Comparison of ENCODE assay signal across 13 cellular contexts in the genomic region with DNA sequence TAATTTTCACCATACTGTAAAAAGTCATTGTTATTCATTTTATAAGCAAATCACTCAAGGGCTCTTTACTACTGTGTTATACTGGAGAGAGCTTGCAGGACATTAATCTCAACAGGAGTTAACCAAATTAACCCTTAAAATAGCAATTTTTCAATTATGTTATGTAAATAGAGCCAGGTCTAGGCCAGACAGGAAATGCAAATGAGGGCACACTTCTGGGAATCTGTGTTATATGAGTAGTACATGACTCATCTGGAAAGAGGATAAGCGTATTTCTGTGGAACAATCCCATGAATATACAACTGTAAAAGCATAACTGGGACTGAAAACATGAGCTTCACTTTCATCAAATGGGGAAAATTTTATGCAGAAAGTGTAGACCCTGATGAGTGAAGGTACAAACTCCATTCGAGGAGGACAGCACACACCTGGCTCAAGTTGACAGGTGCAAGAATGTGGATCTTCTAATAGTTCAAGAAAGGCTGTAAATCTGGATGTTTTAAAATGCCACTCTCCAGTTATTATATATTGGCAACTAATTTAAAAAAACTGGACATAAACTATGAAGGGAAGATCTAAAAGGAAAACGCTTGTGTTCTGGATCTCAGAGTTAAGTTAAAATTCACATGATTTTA.
DNase-seq lines count a peak whose midpoint lies in the region; ATAC-seq and TF ChIP-seq lines count a peak whose summit lies in the region.
"Had no signal": no experiment of that assay in that cellular context is flagged by ENCODE, and none has a peak within 500 bp of the region (broad histone marks: within the 10 kb centered on the region; RNA-seq: fewer than 3 reads in every experiment).

No MANE protein-coding gene starts in this region.

- H3K4me3 ChIP-seq in vagina: no peak overlapping the region
- H3K4me3 ChIP-seq: skin epidermis, stomach had no signal

- peaks cover 40% of the 10 kb centered on the region for H3K4me1 Mint-ChIP-seq in activated CD4-positive, alpha-beta T cell treated with anti-CD3 and anti-CD28 coated beads for 36 hours

- H3K27me3 Mint-ChIP-seq in activated CD4-positive, alpha-beta T cell treated with anti-CD3 and anti-CD28 coated beads for 36 hours: no peaks in the 10 kb centered on the region

- H3K27me3 ChIP-seq in vagina: no peaks in the 10 kb centered on the region
- H3K27me3 ChIP-seq: stomach had no signal

- no peaks in the 10 kb centered on the region for H3K36me3 Mint-ChIP-seq in activated CD4-positive, alpha-beta T cell treated with anti-CD3 and anti-CD28 coated beads for 36 hours (ENCODE audit: low read depth)

- no peak overlapping the region for H3K27ac ChIP-seq in vagina
- H3K27ac ChIP-seq: stomach, WERI-Rb-1 had no signal

- intact Hi-C loops in activated CD4-positive, alpha-beta T cell treated with anti-CD3 and anti-CD28 coated beads for 36 hours (cut with DNase I, micrococcal nuclease): no loop called here
- intact Hi-C loops in Right ventricle myocardium inferior (cut with DNase I) (loop anchor here (5.0 kb wide), 1 partner anchor 113 kb away; no protein-coding TSS in a partner anchor), vagina (cut with DNase I) (no loop called here)

- no peaks in the 10 kb centered on the region for H3K36me3 ChIP-seq in vagina
- H3K36me3 ChIP-seq: stomach, WERI-Rb-1 had no signal

- no peaks in the 10 kb centered on the region for H3K9me3 ChIP-seq in vagina
- H3K9me3 ChIP-seq: stomach had no signal

- peak; percentile 9 for DNase-seq in activated CD4-positive, alpha-beta T cell treated with anti-CD3 and anti-CD28 coated beads for 36 hours
- DNase-seq in activated CD4-positive, alpha-beta T cell treated with anti-CD3 and anti-CD28 coated beads, Interleukin-2, amount 50 U/mL, for 1 hour: no peak
- DNase-seq in NCI-H526 treated with DMSO at 0.1 percent for 48 hours (lab: John Stamatoyannopoulos, UW) (peak; percentile 88), dermis microvascular lymphatic vessel endothelial cell (ENCODE audit: low read depth in 2 of 2) (peak; percentile 78 to 88), renal cortical epithelial cell (ENCODE audit: low read depth) (peak; percentile 79), Right ventricle myocardium inferior (ENCODE audit: missing footprints) (no peak), vagina (ENCODE audit: extremely low spot score in 2 of 2) (no peak)
- DNase-seq: aorta, islet precursor cell, stomach, WERI-Rb-1 had no signal

- no peaks in the 10 kb centered on the region for H3K9me3 Mint-ChIP-seq in activated CD4-positive, alpha-beta T cell treated with anti-CD3 and anti-CD28 coated beads for 36 hours (ENCODE audit: low read depth)

- no peaks in the 10 kb centered on the region for H3K4me1 ChIP-seq in vagina

- H3K27ac Mint-ChIP-seq in activated CD4-positive, alpha-beta T cell treated with anti-CD3 and anti-CD28 coated beads for 36 hours: peak overlapping the region; percentile 70

- TF ChIP-seq CTCF in vagina (IDR thresholded peaks at IDR 0.05): no peak

- POLR2A ChIA-PET in activated CD4-positive, alpha-beta T cell treated with anti-CD3 and anti-CD28 coated beads for 36 hours (lab: Charles Lee): no interaction called here

- H3K4me3 Mint-ChIP-seq in activated CD4-positive, alpha-beta T cell treated with anti-CD3 and anti-CD28 coated beads for 36 hours: no peak overlapping the region

- TF ChIP-seq POLR2A in vagina (IDR thresholded peaks at IDR 0.05): no peak

- CTCF ChIA-PET in activated CD4-positive, alpha-beta T cell treated with anti-CD3 and anti-CD28 coated beads for 36 hours (lab: Charles Lee): interaction anchor here (1.2 to 2.4 kb wide), 2 partner anchors 9 to 110 kb away, joined by 3 to 10 read pairs; no protein-coding TSS in a partner anchor

- ATAC-seq in activated CD4-positive, alpha-beta T cell treated with anti-CD3 and anti-CD28 coated beads for 36 hours: no peak
- ATAC-seq in Right ventricle myocardium inferior: no peak
- no peak for ATAC-seq in HG02759 (IDR thresholded peaks at IDR 0.05; ENCODE audit: unreplicated experiment)

Comparison
In these comparisons a context has a peak if more than half of its experiments do, and no peak if none do; other contexts are left out.
1. DNase-seq: peak in activated CD4-positive, alpha-beta T cell treated with anti-CD3 and anti-CD28 coated beads for 36 hours (single experiment), NCI-H526 treated with DMSO at 0.1 percent for 48 hours (single experiment), dermis microvascular lymphatic vessel endothelial cell (2 of 2) and renal cortical epithelial cell (single experiment); none in activated CD4-positive, alpha-beta T cell treated with anti-CD3 and anti-CD28 coated beads, Interleukin-2, amount 50 U/mL, for 1 hour (single experiment), Right ventricle myocardium inferior (single experiment) and vagina (0 of 2).